In genomic region chr14:94722397-94722796, GRCh38 we compare ENCODE assay signal across 38 cellular contexts. TPM values are rescaled to one million over a fixed set of nuclear protein-coding genes. Genes with fewer than 3 reads are reported as not detected.
"Had no signal": no experiment of that assay in that cellular context is flagged by ENCODE, and none has a peak within 500 bp of the region (broad histone marks: within the 10 kb centered on the region; RNA-seq: fewer than 3 reads in every experiment).

No MANE protein-coding gene starts in this region.

- H3K27me3 ChIP-seq: adrenal gland, body of pancreas had no signal

- H3K36me3 Mint-ChIP-seq: activated CD4-positive, alpha-beta memory T cell treated with anti-CD3 and anti-CD28 coated beads for 36 hours; activated CD8-positive, alpha-beta memory T cell treated with anti-CD3 and anti-CD28 coated beads, Interleukin-2, amount 10 ng/mL, durations not matched to agents 7 days and 5 days; activated naive CD4-positive, alpha-beta T cell treated with anti-CD3 and anti-CD28 coated beads, Interleukin-2, amount 50 U/mL, for 24 hours; activated naive CD8-positive, alpha-beta T cell treated with anti-CD3 and anti-CD28 coated beads for 36 hours had no signal

- H3K9me3 Mint-ChIP-seq: activated CD4-positive, alpha-beta memory T cell treated with anti-CD3 and anti-CD28 coated beads for 36 hours; activated CD4-positive, alpha-beta T cell treated with anti-CD3 and anti-CD28 coated beads, Interleukin-2, amount 10 ng/mL, durations not matched to agents 24 days and 14 days; activated naive CD4-positive, alpha-beta T cell treated with anti-CD3 and anti-CD28 coated beads for 36 hours; activated naive CD4-positive, alpha-beta T cell treated with anti-CD3 and anti-CD28 coated beads, Interleukin-2, amount 50 U/mL, for 24 hours; activated naive CD8-positive, alpha-beta T cell treated with anti-CD3 and anti-CD28 coated beads for 36 hours; activated naive CD8-positive, alpha-beta T cell treated with anti-CD3 and anti-CD28 coated beads, Interleukin-2, amount 50 U/mL, for 24 hours; activated T-helper 1 cell treated with anti-CD3 and anti-CD28 coated beads, Interleukin-12 subunit alpha, Interleukin-12 subunit beta, Interleukin-2, Interleukin-4 antibody, amounts not matched to agents 30 ng/mL and 10 ng/mL and 1 ng/mL, durations not matched to agents 14 hours and 24 hours and 36 hours; activated T-helper 2 cell treated with anti-CD3 and anti-CD28 coated beads, Interferon-gamma antibody, Interleukin-2, Interleukin-4, amounts not matched to agents 10 μg/mL and 5 μg/mL and 100 μg/mL, durations not matched to agents 14 hours and 24 hours and 36 hours; effector memory CD8-positive, alpha-beta T cell; T-helper 1 cell treated with Interleukin-12 subunit alpha and Interleukin-12 subunit beta and Interleukin-4 antibody, amounts not matched to agents 30 μg/mL and 1 μg/mL, for 36 hours had no signal

- H3K4me1 ChIP-seq: adrenal gland, body of pancreas, heart left ventricle had no signal

- DNase-seq: activated CD4-positive, alpha-beta memory T cell treated with anti-CD3 and anti-CD28 coated beads for 36 hours; activated CD4-positive, alpha-beta T cell treated with anti-CD3 and anti-CD28 coated beads for 36 hours; activated CD4-positive, alpha-beta T cell treated with anti-CD3 and anti-CD28 coated beads, Interleukin-2, amount 10 ng/mL, durations not matched to agents 24 days and 14 days; activated CD4-positive, CD25-positive, alpha-beta regulatory T cell; activated CD4-positive, CD25-positive, alpha-beta regulatory T cell treated with anti-CD3 and anti-CD28 coated beads, Interleukin-2, amount 50 U/mL, for 72 hours; activated CD8-positive, alpha-beta memory T cell treated with anti-CD3 and anti-CD28 coated beads, Interleukin-2, amount 10 ng/mL, durations not matched to agents 7 days and 5 days; activated CD8-positive, alpha-beta memory T cell treated with anti-CD3 and anti-CD28 coated beads, Interleukin-2, amount 50 U/mL, for 4 hours; activated CD8-positive, alpha-beta T cell treated with anti-CD3 and anti-CD28 coated beads, Interleukin-2, amount 10 ng/mL, durations not matched to agents 7 days and 5 days; activated effector memory CD4-positive, alpha-beta T cell treated with anti-CD3 and anti-CD28 coated beads, Interleukin-2, amount 50 U/mL, for 16 hours; activated naive CD4-positive, alpha-beta T cell treated with anti-CD3 and anti-CD28 coated beads for 36 hours; activated naive CD8-positive, alpha-beta T cell treated with anti-CD3 and anti-CD28 coated beads for 36 hours; activated naive CD8-positive, alpha-beta T cell treated with anti-CD3 and anti-CD28 coated beads, Interleukin-2, amount 50 U/mL, for 24 hours; activated T-cell treated with anti-CD3 and anti-CD28 coated beads, Interleukin-2, amount 50 U/mL, for 1 hour; activated T-cell treated with anti-CD3 and anti-CD28 coated beads, Interleukin-2, amount 50 U/mL, for 48 hours; adrenal gland; amygdala; aorta; body of pancreas; caudate nucleus; cortex of kidney; dermis blood vessel endothelial cell; effector CD4-positive, alpha-beta T cell; effector memory CD8-positive, alpha-beta T cell; foreskin fibroblast; heart left ventricle; T-helper 9 cell; WERI-Rb-1 had no signal

- H3K27ac ChIP-seq: adrenal gland, body of pancreas, epithelial cell of prostate, heart left ventricle, WERI-Rb-1 had no signal

- H3K4me1 Mint-ChIP-seq: activated CD4-positive, alpha-beta T cell treated with anti-CD3 and anti-CD28 coated beads for 36 hours; activated CD4-positive, alpha-beta T cell treated with anti-CD3 and anti-CD28 coated beads, Interleukin-2, amount 10 ng/mL, durations not matched to agents 24 days and 14 days; activated naive CD4-positive, alpha-beta T cell treated with anti-CD3 and anti-CD28 coated beads, Interleukin-2, amount 50 U/mL, for 24 hours; activated naive CD8-positive, alpha-beta T cell treated with anti-CD3 and anti-CD28 coated beads for 36 hours had no signal

- H3K36me3 ChIP-seq: adrenal gland, heart left ventricle, WERI-Rb-1 had no signal

- H3K9me3 ChIP-seq: adrenal gland, body of pancreas, heart left ventricle had no signal

- H3K4me3 Mint-ChIP-seq: activated CD4-positive, alpha-beta memory T cell treated with anti-CD3 and anti-CD28 coated beads for 36 hours; activated CD4-positive, alpha-beta T cell treated with anti-CD3 and anti-CD28 coated beads for 36 hours; activated CD4-positive, alpha-beta T cell treated with anti-CD3 and anti-CD28 coated beads, Interleukin-2, amount 10 ng/mL, durations not matched to agents 24 days and 14 days; activated CD8-positive, alpha-beta memory T cell treated with anti-CD3 and anti-CD28 coated beads, Interleukin-2, amount 10 ng/mL, durations not matched to agents 7 days and 5 days; activated CD8-positive, alpha-beta T cell treated with anti-CD3 and anti-CD28 coated beads, Interleukin-2, amount 10 ng/mL, durations not matched to agents 7 days and 5 days; activated naive CD4-positive, alpha-beta T cell treated with anti-CD3 and anti-CD28 coated beads for 36 hours; activated naive CD4-positive, alpha-beta T cell treated with anti-CD3 and anti-CD28 coated beads, Interleukin-2, amount 50 U/mL, for 24 hours; activated naive CD8-positive, alpha-beta T cell treated with anti-CD3 and anti-CD28 coated beads for 36 hours; activated naive CD8-positive, alpha-beta T cell treated with anti-CD3 and anti-CD28 coated beads, Interleukin-2, amount 50 U/mL, for 24 hours; activated T-helper 1 cell treated with anti-CD3 and anti-CD28 coated beads, Interleukin-12 subunit alpha, Interleukin-12 subunit beta, Interleukin-2, Interleukin-4 antibody, amounts not matched to agents 30 ng/mL and 10 ng/mL and 1 ng/mL, durations not matched to agents 14 hours and 24 hours and 36 hours; effector memory CD8-positive, alpha-beta T cell; T-helper 1 cell treated with Interleukin-12 subunit alpha and Interleukin-12 subunit beta and Interleukin-4 antibody, amounts not matched to agents 30 μg/mL and 1 μg/mL, for 36 hours had no signal

- H3K27ac Mint-ChIP-seq: activated CD4-positive, alpha-beta memory T cell treated with anti-CD3 and anti-CD28 coated beads for 36 hours; activated CD4-positive, alpha-beta T cell treated with anti-CD3 and anti-CD28 coated beads for 36 hours; activated CD4-positive, alpha-beta T cell treated with anti-CD3 and anti-CD28 coated beads, Interleukin-2, amount 10 ng/mL, durations not matched to agents 24 days and 14 days; activated CD8-positive, alpha-beta memory T cell treated with anti-CD3 and anti-CD28 coated beads, Interleukin-2, amount 10 ng/mL, durations not matched to agents 7 days and 5 days; activated CD8-positive, alpha-beta T cell treated with anti-CD3 and anti-CD28 coated beads, Interleukin-2, amount 10 ng/mL, durations not matched to agents 7 days and 5 days; activated naive CD4-positive, alpha-beta T cell treated with anti-CD3 and anti-CD28 coated beads for 36 hours; activated naive CD4-positive, alpha-beta T cell treated with anti-CD3 and anti-CD28 coated beads, Interleukin-2, amount 50 U/mL, for 24 hours; activated naive CD8-positive, alpha-beta T cell treated with anti-CD3 and anti-CD28 coated beads for 36 hours; activated naive CD8-positive, alpha-beta T cell treated with anti-CD3 and anti-CD28 coated beads, Interleukin-2, amount 50 U/mL, for 24 hours; activated T-helper 1 cell treated with anti-CD3 and anti-CD28 coated beads, Interleukin-12 subunit alpha, Interleukin-12 subunit beta, Interleukin-2, Interleukin-4 antibody, amounts not matched to agents 30 ng/mL and 10 ng/mL and 1 ng/mL, durations not matched to agents 14 hours and 24 hours and 36 hours; activated T-helper 2 cell treated with anti-CD3 and anti-CD28 coated beads, Interferon-gamma antibody, Interleukin-2, Interleukin-4, amounts not matched to agents 10 μg/mL and 5 μg/mL and 100 μg/mL, durations not matched to agents 14 hours and 24 hours and 36 hours; effector memory CD8-positive, alpha-beta T cell; T-helper 1 cell treated with Interleukin-12 subunit alpha and Interleukin-12 subunit beta and Interleukin-4 antibody, amounts not matched to agents 30 μg/mL and 1 μg/mL, for 36 hours had no signal

- H3K4me3 ChIP-seq: adrenal gland, body of pancreas, heart left ventricle had no signal

- ATAC-seq: activated CD4-positive, alpha-beta T cell treated with anti-CD3 and anti-CD28 coated beads for 36 hours; activated CD8-positive, alpha-beta memory T cell treated with anti-CD3 and anti-CD28 coated beads, Interleukin-2, amount 10 ng/mL, durations not matched to agents 7 days and 5 days; activated CD8-positive, alpha-beta T cell treated with anti-CD3 and anti-CD28 coated beads, Interleukin-2, amount 10 ng/mL, durations not matched to agents 7 days and 5 days; activated naive CD8-positive, alpha-beta T cell treated with anti-CD3 and anti-CD28 coated beads, Interleukin-2, amount 50 U/mL, for 24 hours; body of pancreas; effector memory CD8-positive, alpha-beta T cell; esophagus mucosa; heart left ventricle had no signal

RNA-seq across cellular contexts. Expression of gene GSC, which starts 47.5 kb away (rescaled TPM):
- total RNA-seq: activated CD4-positive, alpha-beta memory T cell treated with anti-CD3 and anti-CD28 coated beads for 36 hours; activated CD4-positive, alpha-beta T cell treated with anti-CD3 and anti-CD28 coated beads for 36 hours; activated CD4-positive, alpha-beta T cell treated with anti-CD3 and anti-CD28 coated beads, Interleukin-2, amount 10 ng/mL, durations not matched to agents 24 days and 14 days; activated CD8-positive, alpha-beta memory T cell treated with anti-CD3 and anti-CD28 coated beads for 36 hours; activated CD8-positive, alpha-beta T cell treated with anti-CD3 and anti-CD28 coated beads, Interleukin-2, amount 10 ng/mL, durations not matched to agents 7 days and 5 days; activated naive CD4-positive, alpha-beta T cell treated with anti-CD3 and anti-CD28 coated beads for 36 hours; activated naive CD8-positive, alpha-beta T cell treated with anti-CD3 and anti-CD28 coated beads for 36 hours; activated T-helper 1 cell treated with anti-CD3 and anti-CD28 coated beads, Interleukin-12 subunit alpha, Interleukin-12 subunit beta, Interleukin-2, Interleukin-4 antibody, amounts not matched to agents 30 ng/mL and 10 ng/mL and 1 ng/mL, durations not matched to agents 14 hours and 24 hours and 36 hours; activated T-helper 2 cell treated with anti-CD3 and anti-CD28 coated beads, Interferon-gamma antibody, Interleukin-2, Interleukin-4, amounts not matched to agents 10 μg/mL and 5 μg/mL and 100 μg/mL, durations not matched to agents 14 hours and 24 hours and 36 hours; chondrocyte; dermis blood vessel endothelial cell; endothelial cell of umbilical vein; frontal cortex; T-helper 2 cell treated with Interferon-gamma antibody and Interleukin-4, amounts not matched to agents 100 ng/mL and 5 ng/mL, for 36 hours had no signal
- polyA plus RNA-seq: aorta, endothelial cell of umbilical vein had no signal
